ENCODE assay signal across 8 cellular contexts in genomic region chr11:60913793-60914619, GRCh38. TPM values are rescaled to one million over a fixed set of nuclear protein-coding genes. Genes with fewer than 3 reads are reported as not detected.
DNase-seq lines count a peak whose midpoint lies in the region; ATAC-seq and TF ChIP-seq lines count a peak whose summit lies in the region.

Gene TMEM109, plus strand, starts transcription at chr11:60914158. Its CDS starts 5,536 bp downstream, at chr11:60919694.

- H3K4me3 ChIP-seq in GM12864 (ENCODE audit: low read depth, low read length) (peak within 1 kb of the TSS; percentile 70), adipocyte (ENCODE audit: low read length) (peak within 1 kb of the TSS; percentile 87), heart left ventricle (peak within 1 kb of the TSS; percentile 64 to 95 (median 81)), trophoblast cell (ENCODE audit: low read depth, low read length) (peak within 1 kb of the TSS; percentile 78), tibial nerve (peak within 1 kb of the TSS; percentile 69 to 94 (median 72))

- H3K9ac ChIP-seq in adipocyte (ENCODE audit: low read length) (peak within 1 kb of the TSS; percentile 94), trophoblast cell (ENCODE audit: low read length) (peak within 1 kb of the TSS; percentile 73)

- 0 to 1% (median 0%) methylated on average over 26 to 69 of the region's 69 CpGs for WGBS in heart left ventricle, 4 donors
- no CpG with 5 or more reads among the region's 69 CpGs for WGBS in trophoblast cell (ENCODE audit: extremely low coverage, insufficient coverage, insufficient read length)
- 0 to 1% methylated on average over 51 to 54 of the region's 69 CpGs for WGBS in tibial nerve, 2 donors

- peak in 1 of 2 donors; percentile 66 for TF ChIP-seq POLR2A in heart left ventricle (IDR thresholded peaks at IDR 0.05)
- peak in 1 of 2 donors; percentile 68 for TF ChIP-seq POLR2A in tibial nerve (IDR thresholded peaks at IDR 0.05)

- H2AK5ac ChIP-seq in trophoblast cell (ENCODE audit: low read length): peak within 1 kb of the TSS; percentile 78

- peak within 1 kb of the TSS; percentile 89 for H3K4me2 ChIP-seq in trophoblast cell (ENCODE audit: low read length)

- H3K79me2 ChIP-seq in trophoblast cell (ENCODE audit: control insufficient read depth, insufficient read depth, low read length, poor library complexity): peaks cover 7% of the 10 kb centered on the region

- H3K4ac ChIP-seq in trophoblast cell (ENCODE audit: low read depth, low read length): peak within 1 kb of the TSS; percentile 71

- H2AFZ ChIP-seq in trophoblast cell (ENCODE audit: insufficient read depth, low read length, poor library complexity): peak within 1 kb of the TSS; percentile 96

- peak; percentile 41 for ATAC-seq in HG02763 (IDR thresholded peaks at IDR 0.05; ENCODE audit: unreplicated experiment)
- peak; percentile 81 to 88 (median 88) for ATAC-seq in heart left ventricle

- peaks cover 22% of the 10 kb centered on the region for H3K4me1 ChIP-seq in adipocyte (ENCODE audit: control insufficient read depth, insufficient read depth, low read length)
- H3K4me1 ChIP-seq in heart left ventricle: peaks cover 0 to 85% (median 56%) of the 10 kb centered on the region in 12 donors
- peaks cover 15 to 20% of the 10 kb centered on the region in 2 experiments for H3K4me1 ChIP-seq in trophoblast cell (ENCODE audit: control insufficient read depth in 1 of 2, insufficient read depth in 2 of 2, low read length in 2 of 2)
- H3K4me1 ChIP-seq in tibial nerve: peaks cover 0 to 54% (median 27%) of the 10 kb centered on the region in 4 donors

- H4K12ac ChIP-seq in trophoblast cell (ENCODE audit: low read depth, low read length): peak within 1 kb of the TSS; percentile 95

- H3K27ac ChIP-seq in heart left ventricle (peak within 1 kb of the TSS; percentile 75 to 98 (median 94)), trophoblast cell (ENCODE audit: low read depth, low read length) (peak within 1 kb of the TSS; percentile 76), tibial nerve (peak within 1 kb of the TSS; percentile 73 to 99 (median 92))

- H3K79me1 ChIP-seq in trophoblast cell (ENCODE audit: low read length): peaks cover 13% of the 10 kb centered on the region

- H2BK12ac ChIP-seq in trophoblast cell (ENCODE audit: low read length): peak within 1 kb of the TSS; percentile 51

- DNase-seq in GM12864 (ENCODE audit: low read depth) (peak; percentile 75), NCI-H1436 treated with DMSO at 0.1 percent for 48 hours (lab: John Stamatoyannopoulos, UW) (peak; percentile 73), T follicular helper cell (ENCODE audit: low read depth) (peak; percentile 84), adipocyte (ENCODE audit: low read depth) (peak; percentile 97), heart left ventricle (peak; percentile 90 to 94 (median 91)), trophoblast cell (peak; percentile 70 to 84), tibial nerve (ENCODE audit: low spot score in 2 of 2) (peak; percentile 73 to 85)

- H3K36me3 ChIP-seq in adipocyte (ENCODE audit: control insufficient read depth, insufficient read depth, low read length, severe bottlenecking): no peaks in the 10 kb centered on the region
- no peaks in the 10 kb centered on the region for H3K36me3 ChIP-seq in heart left ventricle
- peaks cover 0 to 2% of the 10 kb centered on the region in 2 experiments for H3K36me3 ChIP-seq in trophoblast cell (ENCODE audit: control insufficient read depth in 1 of 2, insufficient read depth in 2 of 2, low read length in 2 of 2)
- peaks cover 0 to 5% (median 0%) of the 10 kb centered on the region in 3 donors for H3K36me3 ChIP-seq in tibial nerve

- H2BK120ac ChIP-seq in trophoblast cell (ENCODE audit: insufficient read depth, low read length, poor library complexity): peak within 1 kb of the TSS; percentile 73

- TF ChIP-seq CTCF in GM12864 (IDR thresholded peaks at IDR 0.05; ENCODE audit: low read depth, low read length, missing control alignments) (no peak), heart left ventricle (IDR thresholded peaks at IDR 0.05) (no peak), tibial nerve (IDR thresholded peaks at IDR 0.05) (peak in 1 of 5 experiments; percentile 49)

- peak; percentile 43 to 86 for TF ChIP-seq EP300 in tibial nerve (IDR thresholded peaks at IDR 0.05)

- H3K27me3 ChIP-seq in adipocyte (replicated peaks; ENCODE audit: control insufficient read depth, insufficient read depth, low read length) (peaks cover 4% of the 10 kb centered on the region), heart left ventricle (no peaks in the 10 kb centered on the region), trophoblast cell (ENCODE audit: insufficient read depth, low read length) (no peaks in the 10 kb centered on the region), tibial nerve (no peaks in the 10 kb centered on the region)

- H3K9me3 ChIP-seq in adipocyte (ENCODE audit: control insufficient read depth, low read length) (no peaks in the 10 kb centered on the region), heart left ventricle (no peaks in the 10 kb centered on the region), trophoblast cell (ENCODE audit: insufficient read depth, low read depth, low read length) (no peaks in the 10 kb centered on the region), tibial nerve (no peaks in the 10 kb centered on the region)

- H4K91ac ChIP-seq in trophoblast cell (ENCODE audit: low read depth, low read length): peak within 1 kb of the TSS; percentile 90

- H3K23ac ChIP-seq in trophoblast cell (ENCODE audit: low read length): no peak within 1 kb of the TSS

- H4K8ac ChIP-seq in trophoblast cell (ENCODE audit: low read depth, low read length): peak within 1 kb of the TSS; percentile 97

- intact Hi-C loops in heart left ventricle (cut with DNase I): loop anchor here in 3 of 10 donors (2.0 to 5.0 kb wide), 3 partner anchors 37 to 39 kb away; partner anchors contain the start of gene SLC15A3 (in 2 of the 3)

- H3K18ac ChIP-seq in trophoblast cell (ENCODE audit: low read length): peak within 1 kb of the TSS; percentile 91

- peak within 1 kb of the TSS; percentile 95 for H3K14ac ChIP-seq in trophoblast cell (ENCODE audit: low read length)

- H2BK5ac ChIP-seq in trophoblast cell (ENCODE audit: low read depth, low read length, poor library complexity): peak within 1 kb of the TSS; percentile 78

RNA-seq across cellular contexts. Expression of gene TMEM109, which starts in this region (rescaled TPM):
- total RNA-seq in heart left ventricle (100 to 1,000 TPM in 4 of 9 donors, 10 to 100 TPM in 5; 82.9 to 123 (median 96.3) TPM), tibial nerve (100 to 1,000 TPM; 173 to 300 (median 197) TPM)
- polyA plus RNA-seq in heart left ventricle: 100 to 1,000 TPM in 1 of 2 donors, 10 to 100 TPM in 1; 71.8 to 131 TPM
- polyA plus RNA-seq in trophoblast cell (2013): 82.6 and 93.9 TPM in 2 replicates

Comparison
In these comparisons a context has a peak if more than half of its experiments do, and no peak if none do; other contexts are left out.
1. Peak in every context shown above with its lines: DNase-seq, ATAC-seq, H3K4me3 ChIP-seq and H3K27ac ChIP-seq.